Comparison of ENCODE assay signal across 8 cellular contexts in the genomic region with DNA sequence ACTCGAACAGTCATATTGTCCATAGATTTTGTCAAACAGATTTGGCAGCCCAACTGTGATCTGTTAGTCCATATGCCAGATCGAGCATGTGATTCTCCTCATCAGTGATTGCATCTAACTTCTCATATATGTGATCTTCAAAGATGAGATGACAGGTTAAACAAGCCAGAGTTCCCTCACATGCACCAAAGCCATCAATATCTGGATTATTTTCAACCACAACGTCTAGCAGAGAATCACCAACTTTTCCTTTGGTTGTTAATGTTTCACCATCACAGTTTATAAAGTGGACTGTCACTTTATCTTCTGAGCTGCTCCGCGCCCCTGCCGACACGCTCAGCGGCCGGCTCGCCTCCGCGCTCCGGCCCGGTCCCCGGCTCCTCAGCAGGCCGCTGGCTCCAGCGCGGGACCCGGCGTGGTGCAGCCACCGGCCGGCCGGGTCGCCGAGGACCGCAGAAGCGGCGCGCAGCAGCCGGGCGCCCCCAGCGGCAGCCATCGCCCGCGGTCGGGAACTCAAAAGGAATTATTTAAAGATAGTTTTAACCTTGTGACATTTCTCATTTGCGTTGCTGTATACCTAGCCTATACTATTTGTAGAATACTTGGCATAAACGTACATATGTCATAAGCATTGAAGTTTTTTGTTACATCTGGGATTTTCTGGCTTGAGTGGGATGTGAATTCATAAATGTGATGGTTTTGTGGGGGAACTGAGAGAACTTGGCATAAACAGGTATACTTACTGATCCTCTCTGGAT. TPM values are rescaled to one million over a fixed set of nuclear protein-coding genes. Genes with fewer than 3 reads are reported as not detected.
DNase-seq lines count a peak whose midpoint lies in the region; ATAC-seq and TF ChIP-seq lines count a peak whose summit lies in the region.

No MANE protein-coding gene starts in this region.

- no peak for TF ChIP-seq POLR2A in esophagus squamous epithelium (IDR thresholded peaks at IDR 0.05)

- H3K27me3 Mint-ChIP-seq in neural crest cell (ENCODE audit: low read depth), result no peaks in the 10 kb centered on the region

- H3K4me1 Mint-ChIP-seq in neural crest cell, result peaks cover 6% of the 10 kb centered on the region

- ATAC-seq in HG03442 (IDR thresholded peaks at IDR 0.05; ENCODE audit: unreplicated experiment) (no peak), HG02981 (IDR thresholded peaks at IDR 0.05; ENCODE audit: unreplicated experiment) (no peak)

- no peak overlapping the region for H3K27ac ChIP-seq in esophagus squamous epithelium

- peak in 5 of 6 experiments; percentile 35 to 73 (median 61) for TF ChIP-seq CTCF in esophagus squamous epithelium (IDR thresholded peaks at IDR 0.05)
- no peak for TF ChIP-seq CTCF in neural crest cell (conservative IDR thresholded peaks at IDR 0.05)

- no peak overlapping the region for H3K4me3 ChIP-seq in esophagus squamous epithelium

- H3K27me3 ChIP-seq in esophagus squamous epithelium, result no peaks in the 10 kb centered on the region

- no peak overlapping the region for H3K4me3 Mint-ChIP-seq in neural crest cell

- peaks cover 0 to 20% (median 5%) of the 10 kb centered on the region in 3 donors for H3K4me1 ChIP-seq in esophagus squamous epithelium

- H3K9me3 ChIP-seq in esophagus squamous epithelium, result no peaks in the 10 kb centered on the region

- H3K9me3 Mint-ChIP-seq in neural crest cell, result peaks cover 5% of the 10 kb centered on the region

- DNase-seq in activated T-cell treated with anti-CD3 and anti-CD28 coated beads for 1 hour (ENCODE audit: low read depth) (peak; percentile 15), activated T-cell treated with anti-CD3 and anti-CD28 coated beads for 4 hours (no peak), esophagus squamous epithelium (lab: John Stamatoyannopoulos, UW) (no peak), neural crest cell (ENCODE audit: low read depth, low spot score) (no peak), H4 (ENCODE audit: low spot score) (no peak)
- peak; percentile 10 to 40 for DNase-seq in activated CD4-positive, alpha-beta T cell treated with anti-CD3 and anti-CD28 coated beads, Interleukin-2, amount 50 U/mL, for 48 hours

- peaks cover 0 to 85% (median 7%) of the 10 kb centered on the region in 3 donors for H3K36me3 ChIP-seq in esophagus squamous epithelium

- H3K27ac Mint-ChIP-seq in neural crest cell (ENCODE audit: unreplicated experiment), result peak overlapping the region; percentile 20

- intact Hi-C loops in esophagus squamous epithelium (cut with DNase I), result no loop called here

- WGBS in esophagus squamous epithelium, 2 donors, result 11 to 39% methylated on average over 11 to 17 of the region's 38 CpGs

- peaks cover 53% of the 10 kb centered on the region for H3K36me3 Mint-ChIP-seq in neural crest cell (ENCODE audit: low read depth)

RNA-seq across cellular contexts. Expression of a gene that starts 40.1 kb away (rescaled TPM):
- 100 to 1,000 TPM in 2 of 4 donors, 10 to 100 TPM in 2; 77.9 to 108 (median 97.2) TPM for total RNA-seq in esophagus squamous epithelium
- total RNA-seq in neural crest cell, result 151 and 165 TPM in 2 replicates
- 142 and 180 TPM in 2 replicates for total RNA-seq in H4 (2014; rRNA removed; shearing (Covaris generic))

Comparison
In these comparisons a context has a peak if more than half of its experiments do, and no peak if none do; other contexts are left out.
1. DNase-seq: peak in activated T-cell treated with anti-CD3 and anti-CD28 coated beads for 1 hour (single experiment) and activated CD4-positive, alpha-beta T cell treated with anti-CD3 and anti-CD28 coated beads, Interleukin-2, amount 50 U/mL, for 48 hours (2 of 2); none in activated T-cell treated with anti-CD3 and anti-CD28 coated beads for 4 hours (single experiment), esophagus squamous epithelium (single experiment), neural crest cell (single experiment) and H4 (single experiment).